Comparison of ENCODE assay signal across 10 cellular contexts in the genomic region with DNA sequence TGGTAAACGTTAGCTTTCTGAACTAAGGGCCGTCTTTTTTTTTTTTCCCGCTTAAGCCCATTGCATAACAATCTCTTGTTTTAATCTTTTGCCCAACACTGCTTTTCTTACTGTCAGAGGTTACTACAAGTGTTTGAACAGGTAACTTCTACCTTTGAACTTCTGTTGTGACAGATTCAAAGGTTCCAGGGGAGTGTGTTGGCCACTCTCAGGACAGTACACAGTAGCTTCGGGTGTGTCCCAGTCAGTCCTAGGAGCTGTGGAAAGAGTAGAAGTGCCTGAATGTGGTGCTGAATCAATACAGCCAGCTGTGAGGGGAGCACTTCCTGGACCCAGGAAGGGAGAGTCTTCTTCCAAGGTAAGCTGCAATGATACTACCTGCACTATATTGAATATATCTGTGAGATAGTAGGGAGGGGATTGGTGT. TPM values are rescaled to one million over a fixed set of nuclear protein-coding genes. Genes with fewer than 3 reads are reported as not detected.
A peak's percentile ranks its signal among the peaks of the same experiment; 100 is the strongest.
DNase-seq lines count a peak whose midpoint lies in the region; ATAC-seq and TF ChIP-seq lines count a peak whose summit lies in the region.
"Had no signal": no experiment of that assay in that cellular context is flagged by ENCODE, and none has a peak within 500 bp of the region (broad histone marks: within the 10 kb centered on the region; RNA-seq: fewer than 3 reads in every experiment).

A gene with protein sequence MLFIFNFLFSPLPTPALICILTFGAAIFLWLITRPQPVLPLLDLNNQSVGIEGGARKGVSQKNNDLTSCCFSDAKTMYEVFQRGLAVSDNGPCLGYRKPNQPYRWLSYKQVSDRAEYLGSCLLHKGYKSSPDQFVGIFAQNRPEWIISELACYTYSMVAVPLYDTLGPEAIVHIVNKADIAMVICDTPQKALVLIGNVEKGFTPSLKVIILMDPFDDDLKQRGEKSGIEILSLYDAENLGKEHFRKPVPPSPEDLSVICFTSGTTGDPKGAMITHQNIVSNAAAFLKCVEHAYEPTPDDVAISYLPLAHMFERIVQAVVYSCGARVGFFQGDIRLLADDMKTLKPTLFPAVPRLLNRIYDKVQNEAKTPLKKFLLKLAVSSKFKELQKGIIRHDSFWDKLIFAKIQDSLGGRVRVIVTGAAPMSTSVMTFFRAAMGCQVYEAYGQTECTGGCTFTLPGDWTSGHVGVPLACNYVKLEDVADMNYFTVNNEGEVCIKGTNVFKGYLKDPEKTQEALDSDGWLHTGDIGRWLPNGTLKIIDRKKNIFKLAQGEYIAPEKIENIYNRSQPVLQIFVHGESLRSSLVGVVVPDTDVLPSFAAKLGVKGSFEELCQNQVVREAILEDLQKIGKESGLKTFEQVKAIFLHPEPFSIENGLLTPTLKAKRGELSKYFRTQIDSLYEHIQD (plus strand): TSS at position 205 of the 427 bp plus-strand sequence. CDS start 20,831 bp downstream, outside the sequence.

- TF ChIP-seq CTCF in DOHH2 (IDR thresholded peaks at IDR 0.05; ENCODE audit: low read depth, low read length, poor library complexity, severe bottlenecking) (no peak), Peyer's patch (IDR thresholded peaks at IDR 0.05) (peak in 1 of 6 experiments; percentile 10), esophagus squamous epithelium (IDR thresholded peaks at IDR 0.05) (no peak)

- H3K36me3 ChIP-seq in DOHH2 (ENCODE audit: control insufficient read depth, low read length) (no peaks in the 10 kb centered on the region), Peyer's patch (no peaks in the 10 kb centered on the region), esophagus squamous epithelium (no peaks in the 10 kb centered on the region), skeletal muscle tissue (ENCODE audit: control insufficient read depth in 3 of 3, insufficient read depth in 3 of 3, low read length in 3 of 3) (no peaks in the 10 kb centered on the region)
- H3K36me3 ChIP-seq: ascending aorta, suprapubic skin had no signal

- H3K4me3 ChIP-seq in DOHH2 (ENCODE audit: low read length) (peak within 1 kb of the TSS; percentile 78; the same call in 1 of the 2 replicates), Peyer's patch (peak within 1 kb of the TSS in 3 of 4 donors; percentile 56 to 65 (median 57)), esophagus squamous epithelium (no peak within 1 kb of the TSS), skeletal muscle tissue (ENCODE audit: low read length in 3 of 3) (no peak within 1 kb of the TSS)

- DNase-seq in Peyer's patch (peak in 1 of 3 donors; percentile 78), esophagus squamous epithelium (lab: John Stamatoyannopoulos, UW) (no peak), kidney tubule cell (ENCODE audit: low spot score) (no peak), HUDEP-2 (lab: John Stamatoyannopoulos, UW; ENCODE audit: unreplicated experiment in 76 of 76) (no peak), NCI-H187 (lab: John Stamatoyannopoulos, UW) (no peak)

- H3F3A ChIP-seq in DOHH2 (ENCODE audit: control insufficient read depth, insufficient read depth): no peaks in the 10 kb centered on the region

- H3K4me1 ChIP-seq in DOHH2 (ENCODE audit: control insufficient read depth, low read length) (peaks cover 26% of the 10 kb centered on the region), Peyer's patch (peaks cover 0 to 4% (median 0%) of the 10 kb centered on the region in 4 donors), esophagus squamous epithelium (peaks cover 9 to 34% (median 11%) of the 10 kb centered on the region in 3 donors), skeletal muscle tissue (ENCODE audit: control insufficient read depth in 3 of 3, insufficient read depth in 3 of 3, low read length in 3 of 3) (peaks cover 3 to 11% (median 10%) of the 10 kb centered on the region in 3 donors)

- H3K9me2 ChIP-seq in DOHH2 (replicated peaks; ENCODE audit: control insufficient read depth, low read length): no peaks in the 10 kb centered on the region

- no peak within 1 kb of the TSS for H3K9ac ChIP-seq in skeletal muscle tissue (ENCODE audit: low read depth in 1 of 3, low read length in 3 of 3)

- peak within 1 kb of the TSS; percentile 93 for H3K4me2 ChIP-seq in DOHH2 (ENCODE audit: low read length)

- H3K9me3 ChIP-seq in DOHH2 (ENCODE audit: control insufficient read depth, insufficient read depth, low read length): no peaks in the 10 kb centered on the region
- no peaks in the 10 kb centered on the region for H3K9me3 ChIP-seq in Peyer's patch
- no peaks in the 10 kb centered on the region for H3K9me3 ChIP-seq in esophagus squamous epithelium
- H3K9me3 ChIP-seq in skeletal muscle tissue (ENCODE audit: control insufficient read depth in 3 of 3, low read length in 3 of 3): no peaks in the 10 kb centered on the region
- H3K9me3 ChIP-seq: ascending aorta, suprapubic skin had no signal

- H3K79me2 ChIP-seq in DOHH2 (ENCODE audit: control insufficient read depth, low read length): peaks cover 24% of the 10 kb centered on the region

- intact Hi-C loops in esophagus squamous epithelium (cut with DNase I): no loop called here

- no peak for ATAC-seq in HG02610 (IDR thresholded peaks at IDR 0.05; ENCODE audit: unreplicated experiment)

- TF ChIP-seq POLR2A in Peyer's patch (IDR thresholded peaks at IDR 0.05): peak; percentile 94 to 95
- TF ChIP-seq POLR2A in esophagus squamous epithelium (IDR thresholded peaks at IDR 0.05): no peak

- H3K27ac ChIP-seq in DOHH2 (ENCODE audit: low read depth, low read length) (no peak within 1 kb of the TSS), Peyer's patch (peak within 1 kb of the TSS; percentile 84 to 96 (median 90)), esophagus squamous epithelium (peak within 1 kb of the TSS in 3 of 4 donors; percentile 79 to 85 (median 81)), skeletal muscle tissue (ENCODE audit: low read depth, low read length) (peak within 1 kb of the TSS; percentile 77)

- no peaks in the 10 kb centered on the region for H3K27me3 ChIP-seq in DOHH2 (ENCODE audit: control insufficient read depth, low read length)
- H3K27me3 ChIP-seq in Peyer's patch: no peaks in the 10 kb centered on the region
- H3K27me3 ChIP-seq in esophagus squamous epithelium: no peaks in the 10 kb centered on the region
- H3K27me3 ChIP-seq in skeletal muscle tissue (ENCODE audit: control insufficient read depth in 3 of 3, insufficient read depth in 3 of 3, low read length in 3 of 3): no peaks in the 10 kb centered on the region
- H3K27me3 ChIP-seq: ascending aorta, suprapubic skin had no signal

- 64 to 77% methylated on average over 3 to 4 of the region's 4 CpGs for WGBS in esophagus squamous epithelium, 2 donors

- H4K20me1 ChIP-seq in DOHH2 (ENCODE audit: control insufficient read depth, insufficient read depth, low read depth, low read length): no peaks in the 10 kb centered on the region

RNA-seq across cellular contexts. Expression of the gene that starts here (rescaled TPM):
- total RNA-seq in Peyer's patch (1,000 to 10,000 TPM in 1 of 4 donors, 100 to 1,000 TPM in 3; 133 to 1,137 (median 595) TPM), esophagus squamous epithelium (10 to 100 TPM in 2 of 4 donors, 1 to 10 TPM in 2; 5.2 to 15.9 (median 8.2) TPM), skeletal muscle tissue (4.2 TPM)

Comparison
In these comparisons a context has a peak if more than half of its experiments do, and no peak if none do; other contexts are left out.
1. RNA of the gene that starts here (total RNA-seq): 133 to 1,137 TPM in Peyer's patch; 5.2 to 15.9 TPM in esophagus squamous epithelium and 4.2 TPM in skeletal muscle tissue (single experiment); every median in the first group is over 4 times any median in the second.
2. H3K4me3 ChIP-seq: peak in DOHH2 (single experiment) and Peyer's patch (3 of 4); none in esophagus squamous epithelium (0 of 4) and skeletal muscle tissue (0 of 3).
3. POLR2A ChIP-seq: peak in Peyer's patch (2 of 2); none in esophagus squamous epithelium (0 of 4).